In genomic region chr7:3042861-3043489, GRCh38 we compare ENCODE assay signal across 1 cellular context.
TF ChIP-seq lines count a peak whose summit lies in the region.

No MANE protein-coding gene starts in this region.

TF ChIP-seq in GM12878, 131 proteins besides CTCF, POLR2A, EP300 and RAD21 (continued from another document):
- TF ChIP-seq USF1 (IDR thresholded peaks at IDR 0.05; ENCODE audit: borderline replicate concordance, extremely low read length, insufficient read depth, low read depth, low read length) (no peak), NFXL1 (IDR thresholded peaks at IDR 0.05; ENCODE audit: borderline replicate concordance) (no peak), BACH1 (IDR thresholded peaks at IDR 0.05; ENCODE audit: borderline replicate concordance) (no peak), IKZF1 (conservative IDR thresholded peaks at IDR 0.05) (peak; percentile 73), SPI1 (IDR thresholded peaks at IDR 0.05; ENCODE audit: borderline replicate concordance, insufficient read depth, low read depth, low read length) (peak; percentile 88), CREB1 (IDR thresholded peaks at IDR 0.05; ENCODE audit: low read depth) (peak; percentile 38; the same call in 1 of the 2 replicates), ELK1 (IDR thresholded peaks at IDR 0.05; ENCODE audit: low read depth, low read length) (no peak), EED (IDR thresholded peaks at IDR 0.05; ENCODE audit: low read depth) (peak; percentile 88), PRDM15 (CRISPR knock-in tag; IDR thresholded peaks at IDR 0.05) (no peak), TCF3 (IDR thresholded peaks at IDR 0.05; ENCODE audit: borderline replicate concordance, insufficient read depth, low read depth, low read length) (peak; percentile 63; the same call in 1 of the 2 replicates), LARP7 (IDR thresholded peaks at IDR 0.05) (no peak), IRF3 (IDR thresholded peaks at IDR 0.05) (no peak), CHD1 (IDR thresholded peaks at IDR 0.05; ENCODE audit: low read depth, low read length) (0 out of 2 replicates have a peak, but pooled peaks have one; percentile 20), TCF12 (IDR thresholded peaks at IDR 0.05; ENCODE audit: low read depth, low read length) (peak; percentile 86), MEF2B (IDR thresholded peaks at IDR 0.05; ENCODE audit: partially characterized antibody, poor library complexity, severe bottlenecking) (peak; percentile 48), RUNX3 (IDR thresholded peaks at IDR 0.05; ENCODE audit: low read length) (peak; percentile 86), MLLT1 (IDR thresholded peaks at IDR 0.05) (peak; percentile 39; the same call in 1 of the 2 replicates), RELB (IDR thresholded peaks at IDR 0.05; ENCODE audit: low read depth) (peak; percentile 59; the same call in 1 of the 2 replicates), EGR1 (IDR thresholded peaks at IDR 0.05; ENCODE audit: borderline replicate concordance in 1 of 2, low read depth in 2 of 2, low read length in 2 of 2) (peak in 1 of 2 experiments; percentile 50; a peak in 2 of 3 replicates), CHD2 (IDR thresholded peaks at IDR 0.05; ENCODE audit: borderline replicate concordance, low read depth, low read length) (peak; percentile 44; the same call in 1 of the 2 replicates), BHLHE40 (IDR thresholded peaks at IDR 0.05; ENCODE audit: borderline replicate concordance in 1 of 2, low read depth in 2 of 2, low read length in 1 of 2) (peak in 1 of 2 experiments; percentile 22; a peak in 1 of 4 replicates), POLR2AphosphoS5 (IDR thresholded peaks at IDR 0.05; ENCODE audit: low read length) (no peak; the same call in 1 of the 2 replicates), NBN (IDR thresholded peaks at IDR 0.05) (peak; percentile 67; the same call in 1 of the 2 replicates), MEF2A (IDR thresholded peaks at IDR 0.05; ENCODE audit: insufficient read depth, low read depth, low read length) (peak; percentile 42; the same call in 1 of the 2 replicates), DPF2 (IDR thresholded peaks at IDR 0.05) (0 out of 2 replicates have a peak, but pooled peaks have one; percentile 68), ETV6 (conservative IDR thresholded peaks at IDR 0.05 in 1 of 2, IDR thresholded peaks at IDR 0.05 in 1 of 2; ENCODE audit: borderline replicate concordance in 1 of 2, low read depth in 1 of 2) (peak in 1 of 2 experiments; percentile 72; a peak in 2 of 4 replicates), JUNB (IDR thresholded peaks at IDR 0.05) (peak; percentile 18; the same call in 1 of the 2 replicates), TAF1 (IDR thresholded peaks at IDR 0.05; ENCODE audit: borderline replicate concordance, low read depth, low read length) (peak; percentile 26; the same call in 1 of the 2 replicates), TBL1XR1 (IDR thresholded peaks at IDR 0.05; ENCODE audit: low read depth, low read length) (0 out of 2 replicates have a peak, but pooled peaks have one; percentile 21), NFYA (IDR thresholded peaks at IDR 0.05; ENCODE audit: borderline replicate concordance, low read depth, low read length) (no peak), MTA2 (IDR thresholded peaks at IDR 0.05; ENCODE audit: low read depth) (peak; percentile 54; the same call in 1 of the 2 replicates), HDGF (IDR thresholded peaks at IDR 0.05) (peak; percentile 64; the same call in 1 of the 2 replicates), IKZF2 (IDR thresholded peaks at IDR 0.05) (peak; percentile 68 to 74), NR2C1 (IDR thresholded peaks at IDR 0.05) (no peak), NR2F1 (conservative IDR thresholded peaks at IDR 0.05) (peak; percentile 51), GATAD2B (conservative IDR thresholded peaks at IDR 0.05; ENCODE audit: low read depth) (0 out of 2 replicates have a peak, but pooled peaks have one; percentile 37), CREM (IDR thresholded peaks at IDR 0.05; ENCODE audit: low read depth) (peak; percentile 22; the same call in 1 of the 2 replicates)
TF ChIP-seq in GM12878: peak in this region for 29.
